Comparison of ENCODE assay signal across 16 cellular contexts in genomic region chr12:115377781-115378180, GRCh38.
DNase-seq lines count a peak whose midpoint lies in the region; ATAC-seq and TF ChIP-seq lines count a peak whose summit lies in the region.
"Had no signal": no experiment of that assay in that cellular context is flagged by ENCODE, and none has a peak within 500 bp of the region (broad histone marks: within the 10 kb centered on the region; RNA-seq: fewer than 3 reads in every experiment).

No MANE protein-coding gene starts in this region.

- peaks cover 71% of the 10 kb centered on the region for H3K4me1 Mint-ChIP-seq in mesothelial cell of epicardium
- H3K4me1 Mint-ChIP-seq: B cell had no signal

- TF ChIP-seq CTCF in LNCaP clone FGC (IDR thresholded peaks at IDR 0.05; ENCODE audit: control insufficient read depth, extremely low read depth, insufficient read depth) (no peak), epithelial cell of esophagus (IDR thresholded peaks at IDR 0.05; ENCODE audit: insufficient read depth, low read depth, low read length, missing control alignments) (no peak), mesothelial cell of epicardium (IDR thresholded peaks at IDR 0.05; ENCODE audit: unreplicated experiment) (no peak)

- H3K27ac ChIP-seq in right cardiac atrium (ENCODE audit: low read length): no peak overlapping the region
- H3K27ac ChIP-seq: BLaER1 treated with 17β-estradiol and CSF1 and Interleukin-3, amounts not matched to agents 10 nM and 100 nM had no signal

- H3K36me3 Mint-ChIP-seq in mesothelial cell of epicardium: no peaks in the 10 kb centered on the region
- H3K36me3 Mint-ChIP-seq: CD8-positive, alpha-beta T cell had no signal

- no peak overlapping the region for H3K4me3 Mint-ChIP-seq in mesothelial cell of epicardium
- H3K4me3 Mint-ChIP-seq: B cell; CD8-positive, alpha-beta T cell; H9 had no signal

- H3K9me3 ChIP-seq in right cardiac atrium (ENCODE audit: control insufficient read depth, low read length): no peaks in the 10 kb centered on the region

- no peaks in the 10 kb centered on the region for H3K27me3 Mint-ChIP-seq in mesothelial cell of epicardium (ENCODE audit: low read depth)

- peak; percentile 55 for DNase-seq in LNCaP clone FGC (ENCODE audit: low read depth)
- peak; percentile 41 for DNase-seq in epithelial cell of esophagus (ENCODE audit: low read depth)
- DNase-seq in mesothelial cell of epicardium (ENCODE audit: low spot score in 2 of 2, unreplicated experiment in 2 of 2): no peak
- DNase-seq in activated CD4-positive, CD25-positive, alpha-beta regulatory T cell treated with anti-CD3 and anti-CD28 coated beads, Interleukin-2, amount 50 U/mL, for 72 hours: no peak
- no peak for DNase-seq in EL
- DNase-seq in activated CD8-positive, alpha-beta memory T cell treated with anti-CD3 and anti-CD28 coated beads, Interleukin-2, amount 50 U/mL, for 4 hours: no peak
- DNase-seq in right cardiac atrium: no peak
- DNase-seq: 8988T; CD8-positive, alpha-beta T cell; DMS 273 treated with DMSO at 0.1 percent for 48 hours; DMS53; DND-41; H9 had no signal

- H3K9me3 Mint-ChIP-seq in mesothelial cell of epicardium: no peaks in the 10 kb centered on the region

- ATAC-seq in right cardiac atrium: no peak
- ATAC-seq: CD8-positive, alpha-beta T cell; HepG2 had no signal

- H3K4me3 ChIP-seq in LNCaP clone FGC (ENCODE audit: low read depth, low read length) (no peak overlapping the region), epithelial cell of esophagus (ENCODE audit: low read length) (no peak overlapping the region), right cardiac atrium (ENCODE audit: low read length) (no peak overlapping the region)
- H3K4me3 ChIP-seq: BLaER1 treated with 17β-estradiol and CSF1 and Interleukin-3, amounts not matched to agents 10 nM and 100 nM had no signal

- 85% methylated on average over 7 of the region's 7 CpGs for WGBS in right cardiac atrium

- H3K27ac Mint-ChIP-seq in mesothelial cell of epicardium: peak overlapping the region; percentile 95
- H3K27ac Mint-ChIP-seq: B cell; CD8-positive, alpha-beta T cell; H9 had no signal

- H3K27me3 ChIP-seq in right cardiac atrium (ENCODE audit: control insufficient read depth, insufficient read depth): no peaks in the 10 kb centered on the region
- H3K27me3 ChIP-seq: BLaER1 treated with 17β-estradiol and CSF1 and Interleukin-3, amounts not matched to agents 10 nM and 100 nM had no signal

- intact Hi-C loops in right cardiac atrium (cut with DNase I): no loop called here

- H3K4me1 ChIP-seq in right cardiac atrium (ENCODE audit: control insufficient read depth, insufficient read depth, low read length): peaks cover 3% of the 10 kb centered on the region

Comparison
In these comparisons a context has a peak if more than half of its experiments do, and no peak if none do; other contexts are left out.
1. DNase-seq: peak in LNCaP clone FGC (single experiment) and epithelial cell of esophagus (single experiment); none in mesothelial cell of epicardium (0 of 2), activated CD4-positive, CD25-positive, alpha-beta regulatory T cell treated with anti-CD3 and anti-CD28 coated beads, Interleukin-2, amount 50 U/mL, for 72 hours (single experiment), EL (single experiment), activated CD8-positive, alpha-beta memory T cell treated with anti-CD3 and anti-CD28 coated beads, Interleukin-2, amount 50 U/mL, for 4 hours (single experiment) and right cardiac atrium (0 of 3).